Comparison of ENCODE assay signal across 21 cellular contexts in the genomic region with DNA sequence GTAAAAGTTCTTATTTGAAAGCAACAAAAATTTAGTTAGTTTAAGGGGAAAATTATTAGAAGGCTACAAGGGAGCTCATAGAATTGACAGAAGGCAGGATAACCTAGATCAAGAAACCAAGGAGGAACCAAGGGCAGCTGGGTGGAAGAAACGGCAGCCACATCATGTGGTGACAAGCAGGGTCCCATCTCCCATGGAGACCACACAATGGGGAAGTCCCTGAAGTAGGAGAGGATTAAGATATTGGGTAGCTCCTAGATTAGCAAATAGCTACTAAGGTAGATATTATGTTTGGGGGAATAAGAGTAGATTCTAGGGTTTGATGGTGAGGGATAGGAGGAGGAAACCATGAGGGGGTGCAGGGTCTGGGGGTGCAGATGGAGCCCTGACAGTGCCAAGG.
"Had no signal": no experiment of that assay in that cellular context is flagged by ENCODE, and none has a peak within 500 bp of the region (broad histone marks: within the 10 kb centered on the region; RNA-seq: fewer than 3 reads in every experiment).

No MANE protein-coding gene starts in this region.

- H3K27ac Mint-ChIP-seq: activated CD8-positive, alpha-beta T cell treated with anti-CD3 and anti-CD28 coated beads, Interleukin-2, amount 10 ng/mL, durations not matched to agents 7 days and 5 days; activated naive CD4-positive, alpha-beta T cell treated with anti-CD3 and anti-CD28 coated beads, Interleukin-2, amount 50 U/mL, for 24 hours; naive thymus-derived CD8-positive, alpha-beta T cell; stimulated activated naive CD8-positive, alpha-beta T cell treated with anti-CD3 and anti-CD28 coated beads, Interleukin-15, amount 100 ng/mL, for 72 hours; type B pancreatic cell had no signal

- H3K36me3 ChIP-seq: heart left ventricle, pancreas had no signal

- DNase-seq: activated CD4-positive, alpha-beta T cell treated with anti-CD3 and anti-CD28 coated beads for 4 hours; activated CD8-positive, alpha-beta memory T cell treated with anti-CD3 and anti-CD28 coated beads, Interleukin-2, amount 50 U/mL, for 4 hours; activated CD8-positive, alpha-beta T cell treated with anti-CD3 and anti-CD28 coated beads, Interleukin-2, amount 10 ng/mL, durations not matched to agents 7 days and 5 days; activated effector memory CD4-positive, alpha-beta T cell treated with anti-CD3 and anti-CD28 coated beads, Interleukin-2, amount 50 U/mL, for 16 hours; activated T-cell treated with anti-CD3 and anti-CD28 coated beads, Interleukin-2, amount 50 U/mL, for 48 hours; body of pancreas; effector CD8-positive, alpha-beta T cell; foreskin melanocyte; heart left ventricle; left colon; naive thymus-derived CD8-positive, alpha-beta T cell; pancreas; stimulated activated naive CD8-positive, alpha-beta T cell treated with anti-CD3 and anti-CD28 coated beads, Interleukin-15, amount 100 ng/mL, for 72 hours; T-helper 1 cell had no signal

- H3K27me3 Mint-ChIP-seq: activated naive CD4-positive, alpha-beta T cell treated with anti-CD3 and anti-CD28 coated beads, Interleukin-2, amount 50 U/mL, for 24 hours; type B pancreatic cell had no signal

- ATAC-seq: activated CD8-positive, alpha-beta T cell treated with anti-CD3 and anti-CD28 coated beads, Interleukin-2, amount 10 ng/mL, durations not matched to agents 7 days and 5 days; body of pancreas; heart left ventricle; left colon; naive thymus-derived CD8-positive, alpha-beta T cell; pancreas; sciatic nerve; stimulated activated naive CD8-positive, alpha-beta T cell treated with anti-CD3 and anti-CD28 coated beads, Interleukin-15, amount 100 ng/mL, for 72 hours had no signal

- H3K9me3 Mint-ChIP-seq: activated naive CD4-positive, alpha-beta T cell treated with anti-CD3 and anti-CD28 coated beads, Interleukin-2, amount 50 U/mL, for 24 hours; central memory CD8-positive, alpha-beta T cell; stimulated activated naive CD8-positive, alpha-beta T cell treated with anti-CD3 and anti-CD28 coated beads, Interleukin-15, amount 100 ng/mL, for 72 hours; type B pancreatic cell had no signal

- H3K27ac ChIP-seq: body of pancreas, coronary artery, epithelial cell of prostate, heart left ventricle, pancreas had no signal

- H3K4me3 Mint-ChIP-seq: activated CD8-positive, alpha-beta T cell treated with anti-CD3 and anti-CD28 coated beads, Interleukin-2, amount 10 ng/mL, durations not matched to agents 7 days and 5 days; activated naive CD4-positive, alpha-beta T cell treated with anti-CD3 and anti-CD28 coated beads, Interleukin-2, amount 50 U/mL, for 24 hours; central memory CD8-positive, alpha-beta T cell; naive thymus-derived CD8-positive, alpha-beta T cell; stimulated activated naive CD8-positive, alpha-beta T cell treated with anti-CD3 and anti-CD28 coated beads, Interleukin-15, amount 100 ng/mL, for 72 hours; type B pancreatic cell had no signal

- H3K27me3 ChIP-seq: body of pancreas, heart left ventricle, pancreas had no signal

- H3K4me3 ChIP-seq: body of pancreas, coronary artery, heart left ventricle, lung, pancreas had no signal

- H3K4me1 ChIP-seq: body of pancreas, heart left ventricle, pancreas had no signal

- H3K9me3 ChIP-seq: body of pancreas, heart left ventricle, pancreas had no signal

- H3K36me3 Mint-ChIP-seq: activated naive CD4-positive, alpha-beta T cell treated with anti-CD3 and anti-CD28 coated beads, Interleukin-2, amount 50 U/mL, for 24 hours; type B pancreatic cell had no signal

- H3K4me1 Mint-ChIP-seq: activated naive CD4-positive, alpha-beta T cell treated with anti-CD3 and anti-CD28 coated beads, Interleukin-2, amount 50 U/mL, for 24 hours; central memory CD8-positive, alpha-beta T cell; stimulated activated naive CD8-positive, alpha-beta T cell treated with anti-CD3 and anti-CD28 coated beads, Interleukin-15, amount 100 ng/mL, for 72 hours had no signal
